8 cellular contexts compared by ENCODE assay signal in genomic region chr2:237092920-237093781, GRCh38. TPM values are rescaled to one million over a fixed set of nuclear protein-coding genes. Genes with fewer than 3 reads are reported as not detected.
DNase-seq lines count a peak whose midpoint lies in the region; FAIRE-seq and TF ChIP-seq lines count a peak whose summit lies in the region.

No MANE protein-coding gene starts in this region.

- no peaks in the 10 kb centered on the region for H3K9me3 Mint-ChIP-seq in immature natural killer cell

- peak; percentile 65 for TF ChIP-seq CTCF in retinal pigment epithelial cell (conservative IDR thresholded peaks at IDR 0.05; ENCODE audit: low read depth, low read length)

- peaks cover 0 to 4% (median 2%) of the 10 kb centered on the region in 3 donors for H3K27me3 Mint-ChIP-seq in immature natural killer cell (ENCODE audit: low read depth in 3 of 3)

- no peak for FAIRE-seq in GM12891 (lab: Jason Lieb, UNC)

- H3K4me1 Mint-ChIP-seq in immature natural killer cell = peaks cover 2 to 13% of the 10 kb centered on the region in 2 donors

- H3K4me3 Mint-ChIP-seq in immature natural killer cell = no peak overlapping the region

- H3K36me3 Mint-ChIP-seq in immature natural killer cell = peaks cover 11 to 36% (median 26%) of the 10 kb centered on the region in 3 donors

- H3K27ac Mint-ChIP-seq in immature natural killer cell = no peak overlapping the region

- DNase-seq in GM03348 (ENCODE audit: low spot score) = peak; percentile 64
- DNase-seq in RKO (ENCODE audit: low spot score) = peak; percentile 40
- DNase-seq in fibroblast of peridontal ligament (ENCODE audit: extremely low read depth) = peak; percentile 87
- DNase-seq in retinal pigment epithelial cell (ENCODE audit: low read depth) = no peak
- no peak for DNase-seq in SIG-M5 (lab: John Stamatoyannopoulos, UW)
- no peak for DNase-seq in effector CD8-positive, alpha-beta T cell (lab: John Stamatoyannopoulos, UW)
- DNase-seq in GM12891 (ENCODE audit: insufficient read length, low spot score) = no peak
- no peak for DNase-seq in immature natural killer cell

- no peak overlapping the region for H3K4me3 ChIP-seq in retinal pigment epithelial cell (ENCODE audit: low read length)

- TF ChIP-seq POLR2A in GM12891 (IDR thresholded peaks at IDR 0.05; ENCODE audit: low read depth, low read length) = no peak

TF ChIP-seq in GM12891, 5 proteins besides CTCF, POLR2A, EP300 and RAD21:
- no peak for TF ChIP-seq POU2F2 (IDR thresholded peaks at IDR 0.05; ENCODE audit: low read depth, low read length)
- TF ChIP-seq SPI1 (IDR thresholded peaks at IDR 0.05; ENCODE audit: low read depth, low read length) = no peak
- TF ChIP-seq PAX5 (IDR thresholded peaks at IDR 0.05; ENCODE audit: insufficient read depth, low read length, severe bottlenecking) = no peak
- no peak for TF ChIP-seq POLR2AphosphoS5 (IDR thresholded peaks at IDR 0.05; ENCODE audit: low read depth, low read length)
- TF ChIP-seq TAF1 (IDR thresholded peaks at IDR 0.05; ENCODE audit: low read depth, low read length) = no peak
TF ChIP-seq in GM12891: peak in this region for 0.

RNA-seq across cellular contexts. Expression of gene COPS8, which starts 7.5 kb away (rescaled TPM):
- 37.0 TPM for polyA plus RNA-seq in GM12891 (2012; ENCODE audit: low read depth, missing spikeins)
- polyA plus RNA-seq in immature natural killer cell = 100 to 1,000 TPM in 1 of 3 donors, 10 to 100 TPM in 2; 78.8 to 104 (median 81.9) TPM

Comparison
In these comparisons a context has a peak if more than half of its experiments do, and no peak if none do; other contexts are left out.
1. DNase-seq: peak in GM03348 (single experiment), RKO (single experiment) and fibroblast of peridontal ligament (single experiment); none in retinal pigment epithelial cell (single experiment), SIG-M5 (single experiment), effector CD8-positive, alpha-beta T cell (single experiment), GM12891 (single experiment) and immature natural killer cell (0 of 3).